Comparison of ENCODE assay signal across 1 cellular context in the genomic region with DNA sequence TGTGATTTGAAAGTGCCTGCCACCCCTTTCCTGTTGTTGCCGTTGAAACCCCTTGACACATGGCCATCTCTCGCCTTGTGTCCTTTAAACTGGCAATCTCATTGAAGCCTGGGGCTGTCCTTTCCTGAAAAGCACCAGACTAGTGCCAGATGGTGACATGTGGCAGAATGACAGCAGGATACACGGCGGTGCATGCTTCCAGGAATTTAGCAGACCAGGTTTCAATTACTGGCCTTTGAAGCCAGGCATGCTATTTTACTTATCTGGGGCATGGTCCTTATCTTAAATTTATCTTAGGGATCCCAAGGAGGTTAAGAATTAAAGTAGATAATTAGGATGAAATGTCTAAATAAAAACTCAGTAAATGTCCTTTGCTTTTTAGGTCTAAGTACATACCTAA.
TF ChIP-seq lines count a peak whose summit lies in the region.

No MANE protein-coding gene starts in this region.

TF ChIP-seq in IMR-90, 13 proteins besides CTCF, POLR2A, EP300 and RAD21 (continued from another document):
- TF ChIP-seq, protein P1, sequence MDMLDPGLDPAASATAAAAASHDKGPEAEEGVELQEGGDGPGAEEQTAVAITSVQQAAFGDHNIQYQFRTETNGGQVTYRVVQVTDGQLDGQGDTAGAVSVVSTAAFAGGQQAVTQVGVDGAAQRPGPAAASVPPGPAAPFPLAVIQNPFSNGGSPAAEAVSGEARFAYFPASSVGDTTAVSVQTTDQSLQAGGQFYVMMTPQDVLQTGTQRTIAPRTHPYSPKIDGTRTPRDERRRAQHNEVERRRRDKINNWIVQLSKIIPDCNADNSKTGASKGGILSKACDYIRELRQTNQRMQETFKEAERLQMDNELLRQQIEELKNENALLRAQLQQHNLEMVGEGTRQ (IDR thresholded peaks at IDR 0.05; ENCODE audit: low read depth, low read length): no peak
- TF ChIP-seq CEBPB (IDR thresholded peaks at IDR 0.05; ENCODE audit: low read depth, low read length) (no peak), MXI1 (IDR thresholded peaks at IDR 0.05; ENCODE audit: borderline replicate concordance, low read depth, low read length) (no peak), MAZ (IDR thresholded peaks at IDR 0.05; ENCODE audit: borderline replicate concordance, low read depth, low read length) (no peak), FOS (IDR thresholded peaks at IDR 0.05; ENCODE audit: low read depth, low read length) (no peak), RCOR1 (IDR thresholded peaks at IDR 0.05; ENCODE audit: insufficient replicate concordance, low read length) (no peak), CHD1 (IDR thresholded peaks at IDR 0.05; ENCODE audit: low read depth, low read length) (no peak), MAFK (IDR thresholded peaks at IDR 0.05; ENCODE audit: low read depth, low read length) (no peak), BHLHE40 (IDR thresholded peaks at IDR 0.05; ENCODE audit: low read depth, low read length) (no peak), RFX5 (IDR thresholded peaks at IDR 0.05; ENCODE audit: low read depth, low read length) (no peak)
